1 cellular context compared by ENCODE assay signal in genomic region chr12:106188249-106188648, GRCh38.
TF ChIP-seq lines count a peak whose summit lies in the region.

No MANE protein-coding gene starts in this region.

TF ChIP-seq in HepG2, 621 proteins besides CTCF, POLR2A, EP300 and RAD21 (continued from another document):
- TF ChIP-seq HNF1A (IDR thresholded peaks at IDR 0.05; ENCODE audit: low read depth): no peak
- peak; percentile 25; the same call in 1 of the 2 replicates for TF ChIP-seq HNF1A (CRISPR knock-in tag; IDR thresholded peaks at IDR 0.05; ENCODE audit: borderline replicate concordance)
- 0 out of 2 replicates have a peak, but pooled peaks have one; percentile 31 for TF ChIP-seq TBX2 (CRISPR knock-in tag; IDR thresholded peaks at IDR 0.05; ENCODE audit: borderline replicate concordance)
- TF ChIP-seq ZNF549 (CRISPR knock-in tag; IDR thresholded peaks at IDR 0.05): no peak
- peak; percentile 65; the same call in 1 of the 2 replicates for TF ChIP-seq PATZ1 (CRISPR knock-in tag; IDR thresholded peaks at IDR 0.05)
- TF ChIP-seq BCL6 (CRISPR knock-in tag; IDR thresholded peaks at IDR 0.05): 0 out of 2 replicates have a peak, but pooled peaks have one; percentile 19
- peak; percentile 33; the same call in 1 of the 2 replicates for TF ChIP-seq RXRB (CRISPR knock-in tag; IDR thresholded peaks at IDR 0.05; ENCODE audit: borderline replicate concordance)
- peak; percentile 25; the same call in 1 of the 2 replicates for TF ChIP-seq ARID4A (CRISPR knock-in tag; IDR thresholded peaks at IDR 0.05; ENCODE audit: borderline replicate concordance)
- no peak for TF ChIP-seq ZNF564 (CRISPR knock-in tag; IDR thresholded peaks at IDR 0.05)
- no peak for TF ChIP-seq AHDC1 (CRISPR knock-in tag; IDR thresholded peaks at IDR 0.05; ENCODE audit: borderline replicate concordance)
- peak; percentile 59 for TF ChIP-seq HDAC1 (CRISPR knock-in tag; IDR thresholded peaks at IDR 0.05)
- TF ChIP-seq PAXIP1 (CRISPR knock-in tag; conservative IDR thresholded peaks at IDR 0.05): peak; percentile 67
- peak; percentile 64 for TF ChIP-seq NR2F6 (IDR thresholded peaks at IDR 0.05)
- no peak for TF ChIP-seq NR2F6 (CRISPR knock-in tag; IDR thresholded peaks at IDR 0.05)
- TF ChIP-seq RARA (CRISPR knock-in tag; IDR thresholded peaks at IDR 0.05): 0 out of 2 replicates have a peak, but pooled peaks have one; percentile 14
- TF ChIP-seq ZFP41 (CRISPR knock-in tag; IDR thresholded peaks at IDR 0.05; ENCODE audit: borderline replicate concordance): no peak
- peak; percentile 82; the same call in 1 of the 2 replicates for TF ChIP-seq MTA1 (CRISPR knock-in tag; IDR thresholded peaks at IDR 0.05; ENCODE audit: borderline replicate concordance)
- 0 out of 2 replicates have a peak, but pooled peaks have one; percentile 10 for TF ChIP-seq ZBTB7A (CRISPR knock-in tag; IDR thresholded peaks at IDR 0.05)
- TF ChIP-seq SALL1 (CRISPR knock-in tag; IDR thresholded peaks at IDR 0.05): peak; percentile 30
